ENCODE assay signal across 27 cellular contexts in the genomic region with DNA sequence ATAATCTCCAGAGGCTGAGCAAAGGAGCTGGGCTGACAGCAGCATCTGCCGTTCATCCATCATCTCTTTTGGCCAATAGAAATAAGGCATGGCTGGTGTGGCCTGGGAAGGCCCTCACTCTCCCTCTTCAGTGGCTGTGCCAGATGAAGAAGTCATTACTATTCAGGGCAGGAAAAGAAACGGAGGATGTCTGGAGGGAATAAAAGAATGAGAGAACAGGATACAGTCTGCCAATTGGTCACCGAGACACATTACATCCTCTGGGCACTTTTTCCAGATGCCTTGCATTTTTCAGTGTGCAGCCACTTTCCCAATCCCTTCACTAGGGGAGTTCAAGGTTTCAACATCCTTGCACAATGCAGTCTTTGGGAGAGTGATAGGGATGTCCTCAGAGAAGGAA. TPM values are rescaled to one million over a fixed set of nuclear protein-coding genes. Genes with fewer than 3 reads are reported as not detected.
A peak's percentile ranks its signal among the peaks of the same experiment; 100 is the strongest.
DNase-seq lines count a peak whose midpoint lies in the region; ATAC-seq and TF ChIP-seq lines count a peak whose summit lies in the region.
"Had no signal": no experiment of that assay in that cellular context is flagged by ENCODE, and none has a peak within 500 bp of the region (broad histone marks: within the 10 kb centered on the region; RNA-seq: fewer than 3 reads in every experiment).

No MANE protein-coding gene starts in this region.

- BruUV-seq in A673 (replicated peaks; lab: Mats Ljungman, UMichigan), result no TSS peak

- no peak overlapping the region for H3K4me2 ChIP-seq in GM23248 (ENCODE audit: unreplicated experiment)

- no peak overlapping the region for H3K9ac ChIP-seq in GM23248

- H3K9me3 ChIP-seq in GM23248 (ENCODE audit: low read depth) (no peaks in the 10 kb centered on the region), A673 (ENCODE audit: low read depth, low read length, poor library complexity, severe bottlenecking) (no peaks in the 10 kb centered on the region), adrenal gland (replicated peaks in 1 of 3) (no peaks in the 10 kb centered on the region)
- H3K9me3 ChIP-seq: heart right ventricle, Peyer's patch had no signal

- DNase-seq in AG10803 (ENCODE audit: low read depth) (peak; percentile 35), GM23248 (peak; percentile 23), astrocyte of the cerebellum (ENCODE audit: low read depth) (peak; percentile 11), medulla oblongata (ENCODE audit: extremely low spot score) (peak; percentile 14), A673 (ENCODE audit: low spot score) (no peak), adrenal gland (no peak), omental fat pad (ENCODE audit: low spot score) (no peak)
- DNase-seq in activated T-cell treated with anti-CD3 and anti-CD28 coated beads, Interleukin-2, amount 50 U/mL, for 1 hour, result no peak
- DNase-seq: activated CD4-positive, alpha-beta T cell treated with anti-CD3 and anti-CD28 coated beads for 36 hours; activated CD8-positive, alpha-beta memory T cell treated with anti-CD3 and anti-CD28 coated beads for 24 hours; activated T-cell treated with anti-CD3 and anti-CD28 coated beads, Interleukin-2, amount 50 U/mL, for 24 hours; amniotic stem cell; dorsolateral prefrontal cortex; heart right ventricle; left cardiac atrium; naive thymus-derived CD8-positive, alpha-beta T cell; NCI-H1694; NCI-H524 treated with DMSO at 0.1 percent for 48 hours; Peyer's patch; stimulated activated CD8-positive, alpha-beta memory T cell treated with anti-CD3 and anti-CD28 coated beads, Interleukin-4, amount 100 ng/mL, for 48 hours; stomach; T-helper 17 cell; tibial artery had no signal

- POLR2A ChIA-PET in A673 (lab: Charles Lee; ENCODE audit: low non-redundant PET), result no interaction called here

- CTCF ChIA-PET in A673 (lab: Charles Lee), result no interaction called here

- H3K4me3 ChIP-seq in AG10803 (ENCODE audit: low read length), result no peak overlapping the region
- H3K4me3 ChIP-seq in GM23248, result no peak overlapping the region
- H3K4me3 ChIP-seq in astrocyte of the cerebellum (ENCODE audit: low read depth, low read length), result no peak overlapping the region
- H3K4me3 ChIP-seq in A673 (ENCODE audit: low read depth, low read length, poor library complexity, severe bottlenecking), result no peak overlapping the region
- no peak overlapping the region for H3K4me3 ChIP-seq in adrenal gland
- H3K4me3 ChIP-seq: dorsolateral prefrontal cortex, heart right ventricle, Peyer's patch, SK-N-MC, stomach, tibial artery had no signal

- no peaks in the 10 kb centered on the region for H3K9me2 ChIP-seq in GM23248 (ENCODE audit: insufficient read depth)

- H3K27me3 ChIP-seq in GM23248 (replicated peaks; ENCODE audit: insufficient read depth) (peaks cover 6% of the 10 kb centered on the region; the same call in 1 of the 2 replicates), A673 (replicated peaks; ENCODE audit: insufficient read depth, low read depth, low read length, poor library complexity) (peaks cover 4% of the 10 kb centered on the region), adrenal gland (no peaks in the 10 kb centered on the region)
- H3K27me3 ChIP-seq: heart right ventricle, Peyer's patch, stomach, tibial artery had no signal

- in situ Hi-C loops in GM23248 (cut with MboI), result no loop called here
- in situ Hi-C loops in astrocyte of the cerebellum (cut with HindIII; ENCODE audit: low sequenced_read_pairs), result no loop called here

- WGBS in GM23248 (ENCODE audit: low coverage in 1 of 2, low lambda C conversion rate in 2 of 2, missing lambda C conversion rate in 2 of 2), 2 experiments, result 5 to 6% methylated on average over 3 of the region's 3 CpGs
- 53 to 66% (median 64%) methylated on average over 3 of the region's 3 CpGs for whole genome bisulfite sequencing in adrenal gland, 4 donors

- H3K4me1 ChIP-seq in GM23248 (ENCODE audit: insufficient read depth) (no peaks in the 10 kb centered on the region), A673 (ENCODE audit: insufficient read depth, low read length, poor library complexity, severe bottlenecking) (no peaks in the 10 kb centered on the region), adrenal gland (replicated peaks in 1 of 2) (no peaks in the 10 kb centered on the region)
- H3K4me1 ChIP-seq: heart right ventricle, Peyer's patch, stomach, tibial artery had no signal

- TF ChIP-seq POLR2A in adrenal gland (IDR thresholded peaks at IDR 0.05), result no peak

- intact Hi-C loops in A673 (cut with micrococcal nuclease; ENCODE audit: unreplicated experiment) (no loop called here), adrenal gland (cut with DNase I) (no loop called here)

- no peak for TF ChIP-seq CTCF in AG10803 (conservative IDR thresholded peaks at IDR 0.05; ENCODE audit: low read length)
- no peak for TF ChIP-seq CTCF in astrocyte of the cerebellum (IDR thresholded peaks at IDR 0.05; ENCODE audit: low read depth, low read length, missing control alignments)
- TF ChIP-seq CTCF in A673 (conservative IDR thresholded peaks at IDR 0.05; ENCODE audit: low read depth, low read length), result no peak
- no peak for TF ChIP-seq CTCF in adrenal gland (IDR thresholded peaks at IDR 0.05)
- no peak for TF ChIP-seq CTCF in omental fat pad (IDR thresholded peaks at IDR 0.05)

- H3F3A ChIP-seq in GM23248 (ENCODE audit: insufficient read depth), result no peaks in the 10 kb centered on the region

- H3K27ac ChIP-seq in GM23248 (no peak overlapping the region), A673 (ENCODE audit: low read depth, low read length, poor library complexity, severe bottlenecking) (no peak overlapping the region), adrenal gland (no peak overlapping the region)
- H3K27ac ChIP-seq: dorsolateral prefrontal cortex, heart right ventricle, Peyer's patch, SK-N-MC, stomach, tibial artery had no signal

- H4K20me1 ChIP-seq in GM23248 (ENCODE audit: insufficient read depth), result no peaks in the 10 kb centered on the region

- H3K79me2 ChIP-seq in GM23248 (ENCODE audit: insufficient read depth), result no peaks in the 10 kb centered on the region

- H2AFZ ChIP-seq in GM23248, result no peak overlapping the region

- H3K36me3 ChIP-seq in GM23248 (ENCODE audit: low read depth) (no peaks in the 10 kb centered on the region), A673 (ENCODE audit: insufficient read depth, low read length, poor library complexity, severe bottlenecking) (no peaks in the 10 kb centered on the region), adrenal gland (replicated peaks in 1 of 2) (no peaks in the 10 kb centered on the region)
- H3K36me3 ChIP-seq: heart right ventricle, Peyer's patch, stomach, tibial artery had no signal

- no peak for ATAC-seq in omental fat pad (ENCODE audit: low FRiP score)
- ATAC-seq: activated CD4-positive, alpha-beta T cell treated with anti-CD3 and anti-CD28 coated beads for 36 hours; naive thymus-derived CD8-positive, alpha-beta T cell; T-helper 17 cell had no signal

RNA-seq across cellular contexts. Expression of a gene that starts 32.2 kb away (rescaled TPM):
- total RNA-seq in GM23248 (2014; rRNA removed; shearing (Covaris generic)), result not detected in 2 replicates
- not detected in 2 replicates for polyA plus RNA-seq in GM23248 (2016; fragmentation: Nextera tagmentation; extraction: Ambion mirVana)
- total RNA-seq in A673 (2021), result not detected in 2 replicates
- total RNA-seq in adrenal gland, result not detected
- not detected for polyA plus RNA-seq in adrenal gland
- total RNA-seq in omental fat pad, result not detected
- total RNA-seq: activated CD4-positive, alpha-beta T cell treated with anti-CD3 and anti-CD28 coated beads for 36 hours; endothelial cell of umbilical vein; fibroblast of villous mesenchyme; naive thymus-derived CD8-positive, alpha-beta T cell; osteocyte; Peyer's patch; T-helper 17 cell had no signal
- polyA plus RNA-seq: endothelial cell of umbilical vein; naive thymus-derived CD8-positive, alpha-beta T cell; stomach had no signal

Comparison
In these comparisons a context has a peak if more than half of its experiments do, and no peak if none do; other contexts are left out.
1. DNase-seq: peak in AG10803 (single experiment), GM23248 (single experiment), astrocyte of the cerebellum (single experiment) and medulla oblongata (single experiment); none in A673 (single experiment), adrenal gland (0 of 7), omental fat pad (single experiment) and activated T-cell treated with anti-CD3 and anti-CD28 coated beads, Interleukin-2, amount 50 U/mL, for 1 hour (single experiment).